ENCODE assay signal across 16 cellular contexts in the genomic region with DNA sequence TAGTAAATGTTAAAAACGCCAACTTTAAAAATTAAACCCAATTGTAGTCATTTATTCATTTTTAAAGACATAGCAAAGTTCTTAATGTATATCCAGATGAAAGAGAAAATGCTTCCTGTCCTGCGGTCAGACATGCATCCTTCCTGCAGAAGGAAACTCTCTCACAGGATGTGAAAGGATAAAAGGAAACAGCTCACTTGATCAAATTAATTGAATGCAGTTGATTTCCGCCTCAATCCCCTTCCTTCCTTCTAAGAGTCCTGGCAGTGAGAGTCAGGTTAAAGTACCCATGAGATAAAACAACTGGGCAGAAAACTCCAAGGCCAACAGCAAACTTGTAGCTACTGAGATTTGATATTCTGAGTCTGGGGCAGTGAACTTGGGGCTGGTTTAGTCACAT. TPM values are rescaled to one million over a fixed set of nuclear protein-coding genes. Genes with fewer than 3 reads are reported as not detected.
A peak's percentile ranks its signal among the peaks of the same experiment; 100 is the strongest.
DNase-seq lines count a peak whose midpoint lies in the region; ATAC-seq and TF ChIP-seq lines count a peak whose summit lies in the region.
"Had no signal": no experiment of that assay in that cellular context is flagged by ENCODE, and none has a peak within 500 bp of the region (broad histone marks: within the 10 kb centered on the region; RNA-seq: fewer than 3 reads in every experiment).

No MANE protein-coding gene starts in this region.

- H3K9me3 ChIP-seq in CD4-positive, alpha-beta T cell (ENCODE audit: control insufficient read depth, low read length): no peaks in the 10 kb centered on the region
- H3K9me3 ChIP-seq in aorta (ENCODE audit: control insufficient read depth, low read length) (no peaks in the 10 kb centered on the region), endodermal cell (ENCODE audit: control insufficient read depth, low read length) (no peaks in the 10 kb centered on the region), suprapubic skin (no peaks in the 10 kb centered on the region)
- H3K9me3 ChIP-seq: ascending aorta, gastroesophageal sphincter, prostate gland, testis had no signal

- H3K4me3 ChIP-seq in brain microvascular endothelial cell (ENCODE audit: low read depth, low read length) (no peak overlapping the region), aorta (ENCODE audit: low read length in 2 of 2) (no peak overlapping the region), endodermal cell (ENCODE audit: low read length) (no peak overlapping the region), suprapubic skin (no peak overlapping the region)
- H3K4me3 ChIP-seq: ascending aorta, gastroesophageal sphincter, prostate gland, skin epidermis, testis had no signal

- H3K4me3 Mint-ChIP-seq in CD4-positive, alpha-beta T cell: peak overlapping the region; percentile 80
- peak overlapping the region; percentile 9 to 81 (median 72) for H3K4me3 Mint-ChIP-seq in naive thymus-derived CD8-positive, alpha-beta T cell
- no peak overlapping the region for H3K4me3 Mint-ChIP-seq in endodermal cell
- H3K4me3 Mint-ChIP-seq: naive B cell had no signal

- intact Hi-C loops in CD4-positive, alpha-beta T cell (cut with DNase I, micrococcal nuclease): no loop called here
- intact Hi-C loops in aorta (cut with DNase I): no loop called here

- H3K9ac ChIP-seq in endodermal cell (ENCODE audit: extremely low read depth, low read length, poor library complexity, severe bottlenecking): no peak overlapping the region

- no peak for DNase-seq in CD4-positive, alpha-beta T cell
- DNase-seq in HCEC 1CT (peak; percentile 28), brain microvascular endothelial cell (no peak), aorta (no peak), endodermal cell (no peak), suprapubic skin (ENCODE audit: low spot score in 2 of 2) (no peak)
- peak in 2 of 10 donors; percentile 50 for DNase-seq in naive thymus-derived CD8-positive, alpha-beta T cell
- DNase-seq: left ventricle myocardium superior, naive B cell, NCI-H2081 treated with DMSO at 0.1 percent for 48 hours, OCI-M1, testis had no signal

- no peak for TF ChIP-seq POLR2A in suprapubic skin (IDR thresholded peaks at IDR 0.05)

- POLR2A ChIA-PET in CD4-positive, alpha-beta T cell (lab: Charles Lee): interaction anchor here (0.8 to 4.0 kb wide), 6 partner anchors 8 to 855 kb away, joined by 4 to 19 read pairs (median 5); a partner anchor contains a TSS
- POLR2A ChIA-PET in naive thymus-derived CD8-positive, alpha-beta T cell (lab: Charles Lee): interaction anchor here (1.6 to 1.7 kb wide), 2 partner anchors 10 to 155 kb away, joined by 6 read pairs; a partner anchor contains a TSS

- peak overlapping the region; percentile 25 for H3K27ac Mint-ChIP-seq in CD4-positive, alpha-beta T cell
- H3K27ac Mint-ChIP-seq in naive thymus-derived CD8-positive, alpha-beta T cell: peak overlapping the region in 7 of 10 donors; percentile 22 to 70 (median 56)
- no peak overlapping the region for H3K27ac Mint-ChIP-seq in endodermal cell

- no peak overlapping the region for H3K27ac ChIP-seq in CD4-positive, alpha-beta T cell (ENCODE audit: low read depth, low read length)
- H3K27ac ChIP-seq in brain microvascular endothelial cell (peak overlapping the region; percentile 92), aorta (ENCODE audit: low read depth in 1 of 2, low read length in 2 of 2) (no peak overlapping the region), endodermal cell (ENCODE audit: low read depth, low read length) (no peak overlapping the region), suprapubic skin (no peak overlapping the region)
- H3K27ac ChIP-seq: testis had no signal

- TF ChIP-seq EP300 in suprapubic skin (IDR thresholded peaks at IDR 0.05): no peak

- H3K4me1 ChIP-seq in aorta (ENCODE audit: control insufficient read depth in 1 of 2, insufficient read depth in 2 of 2, low read length in 2 of 2): peaks cover 0 to 5% of the 10 kb centered on the region in 2 donors
- H3K4me1 ChIP-seq in endodermal cell (ENCODE audit: control insufficient read depth, insufficient read depth, low read length): no peaks in the 10 kb centered on the region
- H3K4me1 ChIP-seq in suprapubic skin: peaks cover 4% of the 10 kb centered on the region
- H3K4me1 ChIP-seq: prostate gland had no signal

- H3K36me3 ChIP-seq in brain microvascular endothelial cell (replicated peaks): no peaks in the 10 kb centered on the region
- H3K36me3 ChIP-seq in aorta (ENCODE audit: control insufficient read depth in 1 of 2, insufficient read depth in 2 of 2, low read length in 1 of 2): no peaks in the 10 kb centered on the region
- H3K36me3 ChIP-seq in endodermal cell (ENCODE audit: control insufficient read depth, insufficient read depth, low read length): no peaks in the 10 kb centered on the region
- H3K36me3 ChIP-seq in suprapubic skin: no peaks in the 10 kb centered on the region
- H3K36me3 ChIP-seq: ascending aorta, gastroesophageal sphincter, prostate gland had no signal

- in situ Hi-C loops in brain microvascular endothelial cell (cut with HindIII; ENCODE audit: low pct_ligation_motif_present, low sequenced_read_pairs): no loop called here

- H3K27me3 ChIP-seq in CD4-positive, alpha-beta T cell (ENCODE audit: control insufficient read depth, insufficient read depth, low read length): no peaks in the 10 kb centered on the region
- H3K27me3 ChIP-seq in brain microvascular endothelial cell (replicated peaks) (no peaks in the 10 kb centered on the region), aorta (ENCODE audit: control insufficient read depth in 1 of 2, insufficient read depth in 2 of 2, low read length in 1 of 2) (no peaks in the 10 kb centered on the region), endodermal cell (ENCODE audit: control insufficient read depth, insufficient read depth, low read length, poor library complexity, severe bottlenecking) (no peaks in the 10 kb centered on the region), suprapubic skin (no peaks in the 10 kb centered on the region)
- H3K27me3 ChIP-seq: ascending aorta, gastroesophageal sphincter, testis had no signal

- no peaks in the 10 kb centered on the region for H3K27me3 Mint-ChIP-seq in CD4-positive, alpha-beta T cell
- peaks cover 0 to 4% (median 0%) of the 10 kb centered on the region in 5 donors for H3K27me3 Mint-ChIP-seq in naive thymus-derived CD8-positive, alpha-beta T cell
- H3K27me3 Mint-ChIP-seq in endodermal cell (ENCODE audit: insufficient read depth): peaks cover 3% of the 10 kb centered on the region

- CTCF ChIA-PET in CD4-positive, alpha-beta T cell (lab: Charles Lee): no interaction called here

- peaks cover 54% of the 10 kb centered on the region for H3K4me1 Mint-ChIP-seq in CD4-positive, alpha-beta T cell (ENCODE audit: low read depth)
- peaks cover 24 to 38% (median 33%) of the 10 kb centered on the region in 4 donors for H3K4me1 Mint-ChIP-seq in naive thymus-derived CD8-positive, alpha-beta T cell
- H3K4me1 Mint-ChIP-seq in endodermal cell: peaks cover 20% of the 10 kb centered on the region
- H3K4me1 Mint-ChIP-seq: naive B cell had no signal

- WGBS in aorta, 2 donors: 94% methylated on average over 3 of the region's 3 CpGs
- 79 to 94% methylated on average over 2 to 3 of the region's 3 CpGs for WGBS in endodermal cell (ENCODE audit: insufficient coverage in 1 of 2, insufficient read length in 1 of 2), 2 experiments
- WGBS in suprapubic skin: 78% methylated on average over 3 of the region's 3 CpGs

- H3K9me3 Mint-ChIP-seq in CD4-positive, alpha-beta T cell: no peaks in the 10 kb centered on the region
- no peaks in the 10 kb centered on the region for H3K9me3 Mint-ChIP-seq in naive thymus-derived CD8-positive, alpha-beta T cell
- peaks cover 2% of the 10 kb centered on the region for H3K9me3 Mint-ChIP-seq in endodermal cell

- peak; percentile 71 for ATAC-seq in CD4-positive, alpha-beta T cell (ENCODE audit: poor library complexity)
- peak; percentile 39 to 76 for ATAC-seq in naive thymus-derived CD8-positive, alpha-beta T cell
- ATAC-seq in aorta (ENCODE audit: low FRiP score): no peak
- ATAC-seq: gastroesophageal sphincter had no signal

- H3K36me3 Mint-ChIP-seq in CD4-positive, alpha-beta T cell (ENCODE audit: low read depth): no peaks in the 10 kb centered on the region
- H3K36me3 Mint-ChIP-seq in naive thymus-derived CD8-positive, alpha-beta T cell: no peaks in the 10 kb centered on the region
- no peaks in the 10 kb centered on the region for H3K36me3 Mint-ChIP-seq in endodermal cell (ENCODE audit: low read depth)
- H3K36me3 Mint-ChIP-seq: naive B cell had no signal

- TF ChIP-seq CTCF in CD4-positive, alpha-beta T cell (IDR thresholded peaks at IDR 0.05): no peak
- TF ChIP-seq CTCF in brain microvascular endothelial cell (IDR thresholded peaks at IDR 0.05; ENCODE audit: low read depth, low read length, missing control alignments): no peak
- TF ChIP-seq CTCF in endodermal cell (conservative IDR thresholded peaks at IDR 0.05): no peak
- no peak for TF ChIP-seq CTCF in suprapubic skin (IDR thresholded peaks at IDR 0.05)

RNA-seq across cellular contexts. Expression of a gene that starts 38.5 kb away (rescaled TPM):
- total RNA-seq in CD4-positive, alpha-beta T cell: 100 to 1,000 TPM; 121 to 124 TPM
- 10 to 100 TPM; 88.0 to 90.0 TPM for total RNA-seq in naive thymus-derived CD8-positive, alpha-beta T cell
- 10 to 100 TPM; 47.6 to 61.3 (median 51.5) TPM for polyA plus RNA-seq in naive thymus-derived CD8-positive, alpha-beta T cell
- total RNA-seq in aorta (10 to 100 TPM; 49.7 to 54.7 TPM), endodermal cell (10 to 100 TPM; 73.9 to 81.4 TPM), suprapubic skin (10 to 100 TPM; 30.5 to 60.7 (median 35.1) TPM)
- 10 to 100 TPM; 47.5 to 51.1 TPM for polyA plus RNA-seq in aorta
- 76.4 TPM for polyA plus RNA-seq in endodermal cell (2013, experiment 1 of 2)
- polyA plus RNA-seq in endodermal cell (2013, experiment 2 of 2): 80.9 TPM

RNA-seq across cellular contexts. Expression of a gene that starts 38.7 kb away (rescaled TPM):
- under 1 TPM; 0.16 to 0.22 TPM for total RNA-seq in CD4-positive, alpha-beta T cell
- 1 to 10 TPM in 1 of 2 experiments, under 1 TPM in 1; 0.69 to 1.2 TPM for total RNA-seq in naive thymus-derived CD8-positive, alpha-beta T cell
- under 1 TPM; 0.13 to 0.24 (median 0.17) TPM for polyA plus RNA-seq in naive thymus-derived CD8-positive, alpha-beta T cell
- total RNA-seq in aorta: under 1 TPM; 0.45 to 0.75 TPM
- under 1 TPM; 0.13 to 0.31 TPM for polyA plus RNA-seq in aorta
- total RNA-seq in endodermal cell: 1 to 10 TPM; 1.7 to 3.1 TPM
- 3.8 TPM for polyA plus RNA-seq in endodermal cell (2013, experiment 1 of 2)
- polyA plus RNA-seq in endodermal cell (2013, experiment 2 of 2): 3.0 TPM
- 1 to 10 TPM in 3 of 4 donors, under 1 TPM in 1; 0.49 to 2.8 (median 1.3) TPM for total RNA-seq in suprapubic skin
- total RNA-seq: ascending aorta had no signal
